In the genomic region with DNA sequence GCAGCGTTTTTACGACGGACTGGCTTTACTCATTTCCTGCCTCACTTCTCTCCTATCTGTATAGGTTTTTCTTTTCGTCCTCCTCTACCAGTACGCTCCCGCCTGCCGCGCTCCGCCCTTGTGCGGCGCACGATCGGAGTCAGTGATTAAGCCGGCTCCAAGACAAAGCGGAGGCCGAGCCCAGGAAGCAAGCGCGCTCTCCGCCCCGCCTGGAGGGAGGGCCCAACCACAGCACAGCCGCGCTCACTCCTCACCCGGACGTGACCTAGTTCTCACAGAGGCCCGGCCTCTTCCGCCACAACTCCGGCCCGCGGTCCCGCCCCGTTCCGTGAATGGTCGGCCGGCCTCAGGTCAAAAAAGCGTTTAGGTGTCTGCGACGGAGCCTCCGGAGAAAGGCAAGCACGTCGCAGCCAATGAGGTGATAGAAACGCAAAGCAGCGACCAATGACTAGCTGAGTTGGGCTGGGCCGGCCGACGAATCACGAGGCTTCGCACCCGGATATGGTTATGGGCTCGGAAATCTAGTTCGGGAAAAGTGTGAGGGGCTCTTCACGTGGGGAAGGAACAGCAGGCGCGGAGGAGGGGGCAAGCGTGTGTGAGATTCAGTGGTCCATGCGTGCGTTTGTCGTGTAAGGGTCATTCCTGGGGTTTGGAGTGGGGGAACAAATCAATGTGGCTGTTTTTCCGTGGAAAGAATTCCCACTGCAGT, we compare ENCODE assay signal across 8 cellular contexts. TPM values are rescaled to one million over a fixed set of nuclear protein-coding genes. Genes with fewer than 3 reads are reported as not detected.
DNase-seq lines count a peak whose midpoint lies in the region; ATAC-seq, FAIRE-seq and TF ChIP-seq lines count a peak whose summit lies in the region.

Gene METTL13, plus strand, starts transcription at position 494 of the 709 bp plus-strand sequence. CDS start 308 bp downstream, outside the sequence.

- no peak for TF ChIP-seq CTCF in AG10803 (conservative IDR thresholded peaks at IDR 0.05; ENCODE audit: low read length)

- FAIRE-seq in islet of Langerhans (lab: Jason Lieb, UNC) = peak; percentile 89

- ATAC-seq in GM19043 (IDR thresholded peaks at IDR 0.05; ENCODE audit: low read depth, unreplicated experiment) (peak; percentile 96), HG03378 (IDR thresholded peaks at IDR 0.05; ENCODE audit: unreplicated experiment) (peak; percentile 95)

- peak; percentile 99 for DNase-seq in AG10803 (ENCODE audit: low read depth)
- peak; percentile 99 for DNase-seq in NCI-H460 (ENCODE audit: extremely low read depth, low read depth)
- peak; percentile 97 for DNase-seq in activated CD4-positive, CD25-positive, alpha-beta regulatory T cell treated with anti-CD3 and anti-CD28 coated beads, Interleukin-2, amount 50 U/mL, for 72 hours
- DNase-seq in cerebellar nuclear complex (lab: John Stamatoyannopoulos, UW) = peak; percentile 96 to 99
- peak; percentile 95 for DNase-seq in stimulated activated CD4-positive, alpha-beta T cell treated with anti-CD3 and anti-CD28 coated beads, Interleukin-12 subunit alpha, Interleukin-12 subunit beta, amount 100 ng/mL, for 4 hours

- peak within 1 kb of the TSS; percentile 98 for H3K4me3 ChIP-seq in AG10803 (ENCODE audit: low read length)

RNA-seq across cellular contexts. Expression of gene METTL13, which starts in this region (rescaled TPM):
- 33.3 and 41.5 TPM in 2 replicates for total RNA-seq in NCI-H460 (2014; rRNA removed; shearing (Covaris generic))
- 11.8 and 20.4 TPM in 2 replicates for polyA plus RNA-seq in NCI-H460 (2014; cell fraction: nucleus; rRNA removed)

Comparison
In these comparisons a context has a peak if more than half of its experiments do, and no peak if none do; other contexts are left out.
1. Peak in every context shown above with its lines: DNase-seq, ATAC-seq and H3K4me3 ChIP-seq.